In genomic region chr2:147156970-147157369, GRCh38 we compare ENCODE assay signal across 3 cellular contexts.
"Had no signal": no experiment of that assay in that cellular context is flagged by ENCODE, and none has a peak within 500 bp of the region (broad histone marks: within the 10 kb centered on the region; RNA-seq: fewer than 3 reads in every experiment).

No MANE protein-coding gene starts in this region.

- H3K4me3 ChIP-seq: GM12878 had no signal

- ATAC-seq: GM12878 had no signal

- DNase-seq: GDM1, GF-D8 had no signal
